1 cellular context compared by ENCODE assay signal in genomic region chr1:220511785-220512184, GRCh38.
TF ChIP-seq lines count a peak whose summit lies in the region.

No MANE protein-coding gene starts in this region.

TF ChIP-seq in GM23338, 12 proteins besides CTCF, POLR2A, EP300 and RAD21 (continued from another document):
- TF ChIP-seq, protein P1, sequence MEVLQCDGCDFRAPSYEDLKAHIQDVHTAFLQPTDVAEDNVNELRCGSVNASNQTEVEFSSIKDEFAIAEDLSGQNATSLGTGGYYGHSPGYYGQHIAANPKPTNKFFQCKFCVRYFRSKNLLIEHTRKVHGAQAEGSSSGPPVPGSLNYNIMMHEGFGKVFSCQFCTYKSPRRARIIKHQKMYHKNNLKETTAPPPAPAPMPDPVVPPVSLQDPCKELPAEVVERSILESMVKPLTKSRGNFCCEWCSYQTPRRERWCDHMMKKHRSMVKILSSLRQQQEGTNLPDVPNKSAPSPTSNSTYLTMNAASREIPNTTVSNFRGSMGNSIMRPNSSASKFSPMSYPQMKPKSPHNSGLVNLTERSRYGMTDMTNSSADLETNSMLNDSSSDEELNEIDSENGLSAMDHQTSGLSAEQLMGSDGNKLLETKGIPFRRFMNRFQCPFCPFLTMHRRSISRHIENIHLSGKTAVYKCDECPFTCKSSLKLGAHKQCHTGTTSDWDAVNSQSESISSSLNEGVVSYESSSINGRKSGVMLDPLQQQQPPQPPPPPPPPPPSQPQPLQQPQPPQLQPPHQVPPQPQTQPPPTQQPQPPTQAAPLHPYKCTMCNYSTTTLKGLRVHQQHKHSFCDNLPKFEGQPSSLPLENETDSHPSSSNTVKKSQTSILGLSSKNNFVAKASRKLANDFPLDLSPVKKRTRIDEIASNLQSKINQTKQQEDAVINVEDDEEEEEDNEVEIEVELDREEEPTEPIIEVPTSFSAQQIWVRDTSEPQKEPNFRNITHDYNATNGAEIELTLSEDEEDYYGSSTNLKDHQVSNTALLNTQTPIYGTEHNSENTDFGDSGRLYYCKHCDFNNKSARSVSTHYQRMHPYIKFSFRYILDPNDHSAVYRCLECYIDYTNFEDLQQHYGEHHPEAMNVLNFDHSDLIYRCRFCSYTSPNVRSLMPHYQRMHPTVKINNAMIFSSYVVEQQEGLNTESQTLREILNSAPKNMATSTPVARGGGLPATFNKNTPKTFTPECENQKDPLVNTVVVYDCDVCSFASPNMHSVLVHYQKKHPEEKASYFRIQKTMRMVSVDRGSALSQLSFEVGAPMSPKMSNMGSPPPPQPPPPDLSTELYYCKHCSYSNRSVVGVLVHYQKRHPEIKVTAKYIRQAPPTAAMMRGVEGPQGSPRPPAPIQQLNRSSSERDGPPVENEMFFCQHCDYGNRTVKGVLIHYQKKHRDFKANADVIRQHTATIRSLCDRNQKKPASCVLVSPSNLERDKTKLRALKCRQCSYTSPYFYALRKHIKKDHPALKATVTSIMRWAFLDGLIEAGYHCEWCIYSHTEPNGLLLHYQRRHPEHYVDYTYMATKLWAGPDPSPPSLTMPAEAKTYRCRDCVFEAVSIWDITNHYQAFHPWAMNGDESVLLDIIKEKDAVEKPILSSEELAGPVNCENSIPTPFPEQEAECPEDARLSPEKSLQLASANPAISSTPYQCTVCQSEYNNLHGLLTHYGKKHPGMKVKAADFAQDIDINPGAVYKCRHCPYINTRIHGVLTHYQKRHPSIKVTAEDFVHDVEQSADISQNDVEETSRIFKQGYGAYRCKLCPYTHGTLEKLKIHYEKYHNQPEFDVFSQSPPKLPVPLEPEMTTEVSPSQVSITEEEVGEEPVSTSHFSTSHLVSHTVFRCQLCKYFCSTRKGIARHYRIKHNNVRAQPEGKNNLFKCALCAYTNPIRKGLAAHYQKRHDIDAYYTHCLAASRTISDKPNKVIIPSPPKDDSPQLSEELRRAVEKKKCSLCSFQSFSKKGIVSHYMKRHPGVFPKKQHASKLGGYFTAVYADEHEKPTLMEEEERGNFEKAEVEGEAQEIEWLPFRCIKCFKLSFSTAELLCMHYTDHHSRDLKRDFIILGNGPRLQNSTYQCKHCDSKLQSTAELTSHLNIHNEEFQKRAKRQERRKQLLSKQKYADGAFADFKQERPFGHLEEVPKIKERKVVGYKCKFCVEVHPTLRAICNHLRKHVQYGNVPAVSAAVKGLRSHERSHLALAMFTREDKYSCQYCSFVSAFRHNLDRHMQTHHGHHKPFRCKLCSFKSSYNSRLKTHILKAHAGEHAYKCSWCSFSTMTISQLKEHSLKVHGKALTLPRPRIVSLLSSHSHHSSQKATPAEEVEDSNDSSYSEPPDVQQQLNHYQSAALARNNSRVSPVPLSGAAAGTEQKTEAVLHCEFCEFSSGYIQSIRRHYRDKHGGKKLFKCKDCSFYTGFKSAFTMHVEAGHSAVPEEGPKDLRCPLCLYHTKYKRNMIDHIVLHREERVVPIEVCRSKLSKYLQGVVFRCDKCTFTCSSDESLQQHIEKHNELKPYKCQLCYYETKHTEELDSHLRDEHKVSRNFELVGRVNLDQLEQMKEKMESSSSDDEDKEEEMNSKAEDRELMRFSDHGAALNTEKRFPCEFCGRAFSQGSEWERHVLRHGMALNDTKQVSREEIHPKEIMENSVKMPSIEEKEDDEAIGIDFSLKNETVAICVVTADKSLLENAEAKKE (CRISPR knock-in tag; IDR thresholded peaks at IDR 0.05): no peak
- TF ChIP-seq ZNF331 (CRISPR knock-in tag; IDR thresholded peaks at IDR 0.05; ENCODE audit: low read depth): no peak
